9 cellular contexts compared by ENCODE assay signal in the genomic region with DNA sequence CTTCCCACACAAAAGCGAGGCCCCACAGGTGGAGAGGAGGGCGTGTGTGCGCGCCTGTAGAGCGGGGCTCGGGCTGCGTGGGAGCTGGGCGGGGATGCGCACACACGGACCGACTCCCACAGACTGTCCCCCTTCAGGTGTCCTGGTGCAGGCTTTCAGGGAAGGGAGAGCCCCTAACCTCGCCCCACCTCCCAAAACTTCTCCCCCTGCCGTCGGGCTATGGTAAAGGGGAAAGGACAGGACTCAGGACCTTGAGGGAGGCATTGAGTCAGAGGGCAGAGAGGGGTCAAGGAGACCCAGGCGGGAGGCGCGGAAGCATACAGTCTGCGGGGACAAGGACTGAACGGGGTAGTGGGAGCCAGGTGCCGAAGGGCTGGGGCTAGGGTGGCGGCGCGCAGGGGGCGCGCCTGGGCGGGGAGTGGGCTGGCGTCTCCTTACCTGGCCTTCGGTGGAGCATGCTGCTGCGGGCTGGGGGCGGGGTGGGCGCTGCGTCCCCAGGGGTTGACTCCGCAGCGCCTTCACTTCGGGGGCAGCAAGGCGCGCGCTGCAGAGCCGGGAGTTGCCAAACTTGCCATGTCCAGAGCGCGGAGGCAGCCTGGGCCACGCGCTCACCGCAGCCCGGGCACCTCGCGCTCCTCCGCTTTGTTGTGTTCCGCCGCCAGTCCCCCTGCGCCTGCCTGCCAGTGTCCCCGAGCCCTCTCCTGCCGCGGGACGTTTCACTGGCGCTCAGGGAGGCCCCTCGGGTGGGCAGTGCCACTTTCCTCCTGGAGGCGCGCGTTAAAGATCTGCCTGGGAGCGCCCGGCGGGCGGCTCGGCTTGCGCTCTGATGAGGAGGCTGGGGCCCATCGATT.
A peak's percentile ranks its signal among the peaks of the same experiment; 100 is the strongest.
DNase-seq lines count a peak whose midpoint lies in the region; ATAC-seq, FAIRE-seq and TF ChIP-seq lines count a peak whose summit lies in the region.
"Had no signal": no experiment of that assay in that cellular context is flagged by ENCODE, and none has a peak within 500 bp of the region (broad histone marks: within the 10 kb centered on the region; RNA-seq: fewer than 3 reads in every experiment).

No MANE protein-coding gene starts in this region.

- no peak overlapping the region for H3K9ac ChIP-seq in kidney (ENCODE audit: low read length in 2 of 2)

- no peaks in the 10 kb centered on the region for H3K9me3 ChIP-seq in breast epithelium
- H3K9me3 ChIP-seq in kidney (ENCODE audit: control insufficient read depth in 1 of 2, low read length in 2 of 2): no peaks in the 10 kb centered on the region
- H3K9me3 ChIP-seq in transverse colon: no peaks in the 10 kb centered on the region

- FAIRE-seq in kidney (lab: Jason Lieb, UNC): no peak

- intact Hi-C loops in breast epithelium (cut with DNase I; ENCODE audit: low total_unique reads) (no loop called here), kidney (cut with DNase I) (no loop called here), transverse colon (cut with DNase I; ENCODE audit: low total_unique reads) (no loop called here)

- H3K36me3 ChIP-seq in breast epithelium: no peaks in the 10 kb centered on the region
- H3K36me3 ChIP-seq in kidney (ENCODE audit: control insufficient read depth in 1 of 2, insufficient read depth in 2 of 2, low read length in 2 of 2): no peaks in the 10 kb centered on the region
- no peaks in the 10 kb centered on the region for H3K36me3 ChIP-seq in transverse colon

- peaks cover 0 to 4% of the 10 kb centered on the region in 2 donors for H3K27me3 ChIP-seq in breast epithelium
- peaks cover 21% of the 10 kb centered on the region for H3K27me3 ChIP-seq in transverse colon

- in situ Hi-C loops in transverse colon (cut with MboI; ENCODE audit: low pct_ligation_motif_present in 1 of 4, low pct_unique_long_range_greater_than_20kb in 1 of 4, low sequenced_read_pairs in 3 of 4): no loop called here

- H3K4me3 ChIP-seq in breast epithelium (peak overlapping the region; percentile 38 to 70 (median 57)), kidney (ENCODE audit: low read length in 2 of 2) (peak overlapping the region; percentile 42 to 45), transverse colon (peak overlapping the region in 3 of 4 donors; percentile 37 to 54 (median 37))

- H3K27ac ChIP-seq in breast epithelium (peak overlapping the region; percentile 30 to 65), kidney (ENCODE audit: low read depth in 2 of 2, low read length in 2 of 2) (peak overlapping the region in 1 of 2 donors; percentile 60), transverse colon (peak overlapping the region in 1 of 4 donors; percentile 15)

- TF ChIP-seq POLR2A in breast epithelium (IDR thresholded peaks at IDR 0.05): no peak
- TF ChIP-seq POLR2A in transverse colon (IDR thresholded peaks at IDR 0.05): no peak

- H3K4me1 ChIP-seq in breast epithelium: no peaks in the 10 kb centered on the region
- no peaks in the 10 kb centered on the region for H3K4me1 ChIP-seq in kidney (ENCODE audit: control insufficient read depth in 1 of 2, insufficient read depth in 1 of 2, low read depth in 1 of 2, low read length in 2 of 2)
- peaks cover 0 to 27% (median 17%) of the 10 kb centered on the region in 4 donors for H3K4me1 ChIP-seq in transverse colon

- DNase-seq in DMS79 treated with DMSO at 0.1 percent for 48 hours (lab: John Stamatoyannopoulos, UW) (peak; percentile 41), DMS79 (lab: John Stamatoyannopoulos, UW) (no peak), breast epithelium (ENCODE audit: low spot score in 2 of 2) (no peak), kidney (peak; percentile 63), transverse colon (no peak), cerebellum (ENCODE audit: low spot score) (no peak)
- DNase-seq: 8988T had no signal

- no peak for TF ChIP-seq EP300 in transverse colon (IDR thresholded peaks at IDR 0.05; ENCODE audit: low read depth)

- no peak for ATAC-seq in GM19455 (IDR thresholded peaks at IDR 0.05; ENCODE audit: unreplicated experiment)
- ATAC-seq in HG02970 (IDR thresholded peaks at IDR 0.05; ENCODE audit: low FRiP score, unreplicated experiment): no peak

- no peak for TF ChIP-seq CTCF in breast epithelium (IDR thresholded peaks at IDR 0.05)
- no peak for TF ChIP-seq CTCF in kidney (IDR thresholded peaks at IDR 0.05; ENCODE audit: borderline replicate concordance, extremely low read depth, insufficient read depth)
- TF ChIP-seq CTCF in transverse colon (IDR thresholded peaks at IDR 0.05): no peak

- 16% methylated on average over 54 of the region's 67 CpGs; no CpG with 5 or more reads in 1 of the 2 donors for WGBS in transverse colon (ENCODE audit: low coverage in 1 of 2), 2 donors

Comparison
In these comparisons a context has a peak if more than half of its experiments do, and no peak if none do; other contexts are left out.
1. DNase-seq: peak in DMS79 treated with DMSO at 0.1 percent for 48 hours (single experiment) and kidney (single experiment); none in DMS79 (single experiment), breast epithelium (0 of 2), transverse colon (single experiment) and cerebellum (single experiment).
2. Peak in every context shown above with its lines, with median percentiles within 50 percentile points of each other: H3K4me3 ChIP-seq.